In the genomic region with DNA sequence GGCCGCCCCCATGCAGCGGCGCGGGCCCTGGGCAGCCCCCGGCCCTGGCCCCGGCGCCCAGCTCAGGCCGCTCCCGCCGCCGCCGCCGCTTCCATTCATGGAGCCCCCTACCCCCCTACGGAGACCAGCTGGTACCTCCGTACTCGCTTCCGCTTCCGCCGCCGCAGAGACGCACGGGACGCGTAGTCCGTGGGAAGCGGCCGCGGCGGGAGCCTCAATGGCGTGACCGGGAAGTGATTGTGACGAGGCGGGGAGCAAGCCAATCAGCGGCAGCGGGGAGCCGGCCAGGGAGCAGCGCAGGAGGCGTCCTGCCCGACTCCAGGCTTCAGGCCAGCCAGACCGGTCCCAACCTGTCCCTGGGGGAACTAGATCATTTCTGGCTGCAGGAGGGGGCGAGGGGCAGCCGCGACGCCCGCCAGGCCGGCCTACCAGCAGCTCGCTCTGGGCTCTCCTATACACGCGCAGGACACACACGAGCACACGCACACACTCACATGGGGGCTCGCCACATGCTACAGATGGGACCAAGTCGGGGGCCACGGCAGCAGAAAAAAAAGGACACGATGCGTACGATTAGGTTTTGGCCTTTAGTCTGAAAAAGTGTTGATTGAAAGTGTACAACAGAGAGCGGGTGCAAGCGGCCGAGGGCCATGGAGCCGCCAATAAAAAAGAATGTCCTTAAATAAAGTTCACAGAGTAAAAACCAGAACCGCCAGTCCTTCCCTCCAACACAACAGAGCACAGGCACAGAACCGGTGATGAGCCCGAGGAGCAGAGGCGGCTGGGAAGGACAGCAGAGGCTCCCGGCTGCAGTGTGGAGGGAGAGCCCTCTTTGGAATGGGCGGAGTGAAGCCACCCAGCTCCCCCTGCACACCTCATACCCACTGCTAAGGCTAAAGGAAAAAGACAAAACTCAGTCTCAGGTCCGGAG, we compare ENCODE assay signal across 8 cellular contexts.
DNase-seq lines count a peak whose midpoint lies in the region; ATAC-seq and TF ChIP-seq lines count a peak whose summit lies in the region.

A gene with protein sequence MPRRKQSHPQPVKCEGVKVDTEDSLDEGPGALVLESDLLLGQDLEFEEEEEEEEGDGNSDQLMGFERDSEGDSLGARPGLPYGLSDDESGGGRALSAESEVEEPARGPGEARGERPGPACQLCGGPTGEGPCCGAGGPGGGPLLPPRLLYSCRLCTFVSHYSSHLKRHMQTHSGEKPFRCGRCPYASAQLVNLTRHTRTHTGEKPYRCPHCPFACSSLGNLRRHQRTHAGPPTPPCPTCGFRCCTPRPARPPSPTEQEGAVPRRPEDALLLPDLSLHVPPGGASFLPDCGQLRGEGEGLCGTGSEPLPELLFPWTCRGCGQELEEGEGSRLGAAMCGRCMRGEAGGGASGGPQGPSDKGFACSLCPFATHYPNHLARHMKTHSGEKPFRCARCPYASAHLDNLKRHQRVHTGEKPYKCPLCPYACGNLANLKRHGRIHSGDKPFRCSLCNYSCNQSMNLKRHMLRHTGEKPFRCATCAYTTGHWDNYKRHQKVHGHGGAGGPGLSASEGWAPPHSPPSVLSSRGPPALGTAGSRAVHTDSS (minus strand): TSS at position 109 of the 931 bp plus-strand sequence. CDS start 208 bp downstream, outside the sequence.

- peak within 1 kb of the TSS; percentile 93 for H3K27ac ChIP-seq in RWPE1

- H3K4me3 ChIP-seq in LNCaP clone FGC (ENCODE audit: low read depth, low read length) (peak within 1 kb of the TSS; percentile 67), fibroblast of pulmonary artery (replicated peaks; ENCODE audit: low read depth, low read length) (peak within 1 kb of the TSS; percentile 87)

- H3K4me3 Mint-ChIP-seq in nephron progenitor cell = peak within 1 kb of the TSS; percentile 95
- peak within 1 kb of the TSS; percentile 88 for H3K4me3 Mint-ChIP-seq in stimulated activated naive CD8-positive, alpha-beta T cell treated with anti-CD3 and anti-CD28 coated beads, Interleukin-15, Interleukin-2, amounts not matched to agents 100 ng/mL and 50 ng/mL, for 24 hours

- ATAC-seq in GM21786 (IDR thresholded peaks at IDR 0.05; ENCODE audit: unreplicated experiment) = peak; percentile 89

- CTCF ChIA-PET in RWPE1 (lab: Yijun Ruan, JAX) = interaction anchor here (0.6 kb wide), 1 partner anchor 101 kb away, joined by 7 read pairs; no protein-coding TSS in a partner anchor

- POLR2A ChIA-PET in RWPE1 (lab: Yijun Ruan, JAX; ENCODE audit: low non-redundant PET) = interaction anchor here (0.7 kb wide), 1 partner anchor 136 kb away, joined by 3 read pairs; no protein-coding TSS in a partner anchor

- H3K9me3 Mint-ChIP-seq in nephron progenitor cell = no peaks in the 10 kb centered on the region
- no peaks in the 10 kb centered on the region for H3K9me3 Mint-ChIP-seq in stimulated activated naive CD8-positive, alpha-beta T cell treated with anti-CD3 and anti-CD28 coated beads, Interleukin-15, Interleukin-2, amounts not matched to agents 100 ng/mL and 50 ng/mL, for 24 hours

- peak within 1 kb of the TSS; percentile 100 for H3K27ac Mint-ChIP-seq in nephron progenitor cell
- H3K27ac Mint-ChIP-seq in stimulated activated naive CD8-positive, alpha-beta T cell treated with anti-CD3 and anti-CD28 coated beads, Interleukin-15, Interleukin-2, amounts not matched to agents 100 ng/mL and 50 ng/mL, for 24 hours = peak within 1 kb of the TSS; percentile 95

- TF ChIP-seq CTCF in LNCaP clone FGC (IDR thresholded peaks at IDR 0.05; ENCODE audit: control insufficient read depth, extremely low read depth, insufficient read depth) = no peak
- no peak for TF ChIP-seq CTCF in RWPE1 (conservative IDR thresholded peaks at IDR 0.05; ENCODE audit: low read depth)
- no peak for TF ChIP-seq CTCF in fibroblast of pulmonary artery (IDR thresholded peaks at IDR 0.05; ENCODE audit: low read length, missing control alignments)
- no peak for TF ChIP-seq CTCF in nephron progenitor cell (IDR thresholded peaks at IDR 0.05)

- H3K36me3 Mint-ChIP-seq in nephron progenitor cell (ENCODE audit: low read depth) = peaks cover 52% of the 10 kb centered on the region
- peaks cover 70% of the 10 kb centered on the region for H3K36me3 Mint-ChIP-seq in stimulated activated naive CD8-positive, alpha-beta T cell treated with anti-CD3 and anti-CD28 coated beads, Interleukin-15, Interleukin-2, amounts not matched to agents 100 ng/mL and 50 ng/mL, for 24 hours (ENCODE audit: low read depth)

- DNase-seq in DMS53 treated with DMSO at 0.1 percent for 48 hours (lab: John Stamatoyannopoulos, UW; ENCODE audit: unreplicated experiment) (peak; percentile 76), LNCaP clone FGC (ENCODE audit: low read depth) (peak; percentile 87), RWPE1 (ENCODE audit: low spot score) (peak; percentile 96), fibroblast of pulmonary artery (ENCODE audit: low read depth) (peak; percentile 96), nephron progenitor cell (peak; percentile 92)
- DNase-seq in activated effector memory CD4-positive, alpha-beta T cell treated with Interleukin-2 at 50 U/mL for 16 hours = peak; percentile 83

- H3K27me3 Mint-ChIP-seq in nephron progenitor cell (ENCODE audit: low read depth, poor library complexity) = peaks cover 9% of the 10 kb centered on the region
- H3K27me3 Mint-ChIP-seq in stimulated activated naive CD8-positive, alpha-beta T cell treated with anti-CD3 and anti-CD28 coated beads, Interleukin-15, Interleukin-2, amounts not matched to agents 100 ng/mL and 50 ng/mL, for 24 hours = no peaks in the 10 kb centered on the region

- H3K4me1 Mint-ChIP-seq in nephron progenitor cell = peaks cover 39% of the 10 kb centered on the region
- peaks cover 45% of the 10 kb centered on the region for H3K4me1 Mint-ChIP-seq in stimulated activated naive CD8-positive, alpha-beta T cell treated with anti-CD3 and anti-CD28 coated beads, Interleukin-15, Interleukin-2, amounts not matched to agents 100 ng/mL and 50 ng/mL, for 24 hours (ENCODE audit: low read depth)

Comparison
In these comparisons a context has a peak if more than half of its experiments do, and no peak if none do; other contexts are left out.
1. Peak in every context shown above with its lines: DNase-seq, ATAC-seq, H3K4me3 ChIP-seq and H3K27ac ChIP-seq.